Comparison of ENCODE assay signal across 21 cellular contexts in genomic region chr5:122815218-122815767, GRCh38.
"Had no signal": no experiment of that assay in that cellular context is flagged by ENCODE, and none has a peak within 500 bp of the region (broad histone marks: within the 10 kb centered on the region; RNA-seq: fewer than 3 reads in every experiment).

No MANE protein-coding gene starts in this region.

- ATAC-seq: gastrocnemius medialis; left lobe of liver; natural killer cell treated with Interleukin-12 subunit alpha and Interleukin-12 subunit beta and Interleukin-15 and Interleukin-18, amount 100 ng/mL, for 72 hours; pancreas; sciatic nerve; stimulated activated naive CD8-positive, alpha-beta T cell treated with anti-CD3 and anti-CD28 coated beads, Interleukin-15, amount 100 ng/mL, for 72 hours; upper lobe of right lung had no signal

- FAIRE-seq: endothelial cell of umbilical vein, kidney had no signal

- DNase-seq: colonic mucosa; dermis blood vessel endothelial cell; effector memory CD4-positive, alpha-beta T cell; esophagus squamous epithelium; gastrocnemius medialis; head of caudate nucleus; kidney; pancreas; stimulated activated CD4-positive, alpha-beta T cell treated with anti-CD3 and anti-CD28 coated beads, Interleukin-12 subunit alpha, Interleukin-12 subunit beta, amount 100 ng/mL, for 4 hours; stimulated activated CD4-positive, alpha-beta T cell treated with anti-CD3 and anti-CD28 coated beads, Interleukin-1b, Interleukin-23, amount 100 ng/mL, for 48 hours; stimulated activated CD4-positive, alpha-beta T cell treated with anti-CD3 and anti-CD28 coated beads, Interleukin-4, amount 100 ng/mL, for 1 hour; stimulated activated CD8-positive, alpha-beta memory T cell treated with anti-CD3 and anti-CD28 coated beads, Interleukin-4, amount 100 ng/mL, for 48 hours; stimulated activated naive CD4-positive, alpha-beta T cell; stimulated activated naive CD8-positive, alpha-beta T cell treated with anti-CD3 and anti-CD28 coated beads, Interleukin-15, amount 100 ng/mL, for 72 hours; transverse colon; upper lobe of right lung; uterus had no signal
